ENCODE assay signal across 1 cellular context in the genomic region with DNA sequence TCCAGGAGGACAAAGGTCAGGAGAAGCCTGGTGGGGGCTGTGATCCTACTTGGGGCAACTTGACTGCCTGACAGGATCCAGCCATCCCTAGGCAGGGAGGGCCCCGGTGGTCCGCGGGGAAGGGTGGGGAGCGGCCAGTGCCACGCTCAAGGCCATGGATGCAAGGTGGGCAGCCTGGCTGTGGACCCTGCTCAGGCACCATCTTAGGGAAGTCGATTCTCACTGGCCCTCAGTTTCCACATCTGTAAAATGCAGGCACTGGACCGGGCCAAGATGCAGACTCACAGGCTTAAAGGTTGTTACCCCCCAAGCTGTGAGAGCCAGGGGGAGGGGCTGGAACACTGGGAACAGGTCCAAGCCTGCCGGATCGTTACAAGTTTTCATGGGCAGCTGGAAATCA.
A peak's percentile ranks its signal among the peaks of the same experiment; 100 is the strongest.
TF ChIP-seq lines count a peak whose summit lies in the region.

No MANE protein-coding gene starts in this region.

TF ChIP-seq in HEK293, 187 proteins besides CTCF, POLR2A, EP300 and RAD21 (continued from another document):
- TF ChIP-seq SALL2 (tag by site-specific recombination; IDR thresholded peaks at IDR 0.05; ENCODE audit: borderline replicate concordance): no peak
- TF ChIP-seq ZIC2 (tag by site-specific recombination; IDR thresholded peaks at IDR 0.05): no peak
- no peak for TF ChIP-seq FEZF1 (tag by site-specific recombination; IDR thresholded peaks at IDR 0.05)
- no peak for TF ChIP-seq MYNN (tag by site-specific recombination; IDR thresholded peaks at IDR 0.05; ENCODE audit: borderline replicate concordance)
- TF ChIP-seq GLIS1 (tag by site-specific recombination; IDR thresholded peaks at IDR 0.05): peak; percentile 68
- TF ChIP-seq ZNF560 (tag by site-specific recombination; IDR thresholded peaks at IDR 0.05; ENCODE audit: borderline replicate concordance): no peak
- TF ChIP-seq, protein P1, sequence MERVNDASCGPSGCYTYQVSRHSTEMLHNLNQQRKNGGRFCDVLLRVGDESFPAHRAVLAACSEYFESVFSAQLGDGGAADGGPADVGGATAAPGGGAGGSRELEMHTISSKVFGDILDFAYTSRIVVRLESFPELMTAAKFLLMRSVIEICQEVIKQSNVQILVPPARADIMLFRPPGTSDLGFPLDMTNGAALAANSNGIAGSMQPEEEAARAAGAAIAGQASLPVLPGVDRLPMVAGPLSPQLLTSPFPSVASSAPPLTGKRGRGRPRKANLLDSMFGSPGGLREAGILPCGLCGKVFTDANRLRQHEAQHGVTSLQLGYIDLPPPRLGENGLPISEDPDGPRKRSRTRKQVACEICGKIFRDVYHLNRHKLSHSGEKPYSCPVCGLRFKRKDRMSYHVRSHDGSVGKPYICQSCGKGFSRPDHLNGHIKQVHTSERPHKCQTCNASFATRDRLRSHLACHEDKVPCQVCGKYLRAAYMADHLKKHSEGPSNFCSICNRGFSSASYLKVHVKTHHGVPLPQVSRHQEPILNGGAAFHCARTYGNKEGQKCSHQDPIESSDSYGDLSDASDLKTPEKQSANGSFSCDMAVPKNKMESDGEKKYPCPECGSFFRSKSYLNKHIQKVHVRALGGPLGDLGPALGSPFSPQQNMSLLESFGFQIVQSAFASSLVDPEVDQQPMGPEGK (tag by site-specific recombination; IDR thresholded peaks at IDR 0.05): 0 out of 2 replicates have a peak, but pooled peaks have one; percentile 7
- no peak for TF ChIP-seq REPIN1 (tag by site-specific recombination; IDR thresholded peaks at IDR 0.05; ENCODE audit: low read depth)
- TF ChIP-seq ZFHX2 (tag by site-specific recombination; conservative IDR thresholded peaks at IDR 0.05): no peak
- no peak for TF ChIP-seq BCL11A (tag by site-specific recombination; IDR thresholded peaks at IDR 0.05; ENCODE audit: low read depth)
- no peak for TF ChIP-seq ZFP69B (tag by site-specific recombination; IDR thresholded peaks at IDR 0.05)
- no peak for TF ChIP-seq ZNF239 (tag by site-specific recombination; IDR thresholded peaks at IDR 0.05)
